ENCODE assay signal across 11 cellular contexts in the genomic region with DNA sequence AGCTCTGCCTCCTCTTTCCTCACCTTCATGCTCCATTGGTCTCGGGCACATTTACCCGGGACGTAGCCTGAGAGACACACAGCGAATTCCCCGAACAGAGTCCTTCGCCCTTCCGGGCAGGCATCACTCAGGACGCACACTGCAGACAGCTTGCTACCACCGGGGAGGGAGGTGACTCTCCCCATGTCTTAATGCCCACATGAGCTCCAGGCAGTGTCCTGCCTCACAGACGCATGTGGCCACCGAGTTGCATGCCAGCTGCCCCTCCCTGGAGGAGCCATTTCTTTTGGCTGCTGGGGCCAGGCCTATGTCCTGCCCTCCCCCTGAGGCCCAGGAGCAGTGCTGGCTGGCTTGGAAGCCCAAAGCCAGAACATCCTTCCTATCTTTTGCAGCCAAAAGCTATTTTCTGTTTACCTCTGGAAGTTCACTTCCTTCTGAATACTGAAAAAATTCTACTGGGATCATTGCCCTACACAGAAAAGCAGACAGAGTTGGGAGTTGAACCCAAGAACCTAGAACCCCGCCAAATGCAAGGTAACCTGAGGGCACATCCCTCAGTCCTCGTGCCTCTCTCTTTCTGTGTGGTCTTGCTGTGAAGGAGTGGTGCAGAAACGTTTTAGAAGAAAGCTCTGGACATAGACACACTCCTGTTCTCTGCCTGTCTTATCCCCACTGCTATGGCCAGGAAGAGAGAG.
DNase-seq lines count a peak whose midpoint lies in the region; ATAC-seq, FAIRE-seq and TF ChIP-seq lines count a peak whose summit lies in the region.
"Had no signal": no experiment of that assay in that cellular context is flagged by ENCODE, and none has a peak within 500 bp of the region (broad histone marks: within the 10 kb centered on the region; RNA-seq: fewer than 3 reads in every experiment).

No MANE protein-coding gene starts in this region.

- H3K9ac ChIP-seq in adipocyte (ENCODE audit: low read length), result peak overlapping the region; percentile 77
- H3K9ac ChIP-seq in muscle layer of colon (ENCODE audit: low read length), result no peak overlapping the region

- TF ChIP-seq POLR2A in tibial nerve (IDR thresholded peaks at IDR 0.05) (no peak), GM12891 (IDR thresholded peaks at IDR 0.05; ENCODE audit: low read depth, low read length) (no peak)

- H3K27ac ChIP-seq in muscle layer of colon (ENCODE audit: low read depth, low read length) (peak overlapping the region; percentile 66), tibial nerve (peak overlapping the region in 3 of 4 donors; percentile 70 to 86 (median 86))

- ATAC-seq in HG03135 (IDR thresholded peaks at IDR 0.05; ENCODE audit: unreplicated experiment), result no peak
- ATAC-seq: T-cell had no signal

- FAIRE-seq in GM12891 (lab: Jason Lieb, UNC), result no peak

- H3K4me1 Mint-ChIP-seq in HFFc6 (ENCODE audit: low read depth), result peaks cover 39% of the 10 kb centered on the region

- H3K27me3 ChIP-seq in adipocyte (replicated peaks; ENCODE audit: control insufficient read depth, insufficient read depth, low read length) (no peaks in the 10 kb centered on the region), muscle layer of colon (ENCODE audit: control insufficient read depth in 1 of 2, insufficient read depth in 2 of 2, low read length in 2 of 2) (no peaks in the 10 kb centered on the region), tibial nerve (no peaks in the 10 kb centered on the region)

- no peak for DNase-seq in adipocyte (ENCODE audit: low read depth)
- DNase-seq in fibroblast of the aortic adventitia (ENCODE audit: low read depth), result peak; percentile 56
- DNase-seq in tibial nerve (ENCODE audit: low spot score in 2 of 2), result peak in 1 of 2 donors; percentile 40
- DNase-seq in HFFc6, result no peak
- DNase-seq in GM12891 (ENCODE audit: insufficient read length, low spot score), result no peak
- DNase-seq: activated T-cell treated with anti-CD3 and anti-CD28 coated beads for 4 hours; effector memory CD4-positive, alpha-beta T cell; NCI-H345; T-cell had no signal

- no peak overlapping the region for H3K4me3 Mint-ChIP-seq in HFFc6
- H3K4me3 Mint-ChIP-seq: T-cell had no signal

- H3K36me3 ChIP-seq in adipocyte (ENCODE audit: control insufficient read depth, insufficient read depth, low read length, severe bottlenecking), result no peaks in the 10 kb centered on the region
- H3K36me3 ChIP-seq in muscle layer of colon (ENCODE audit: insufficient read depth, low read length), result no peaks in the 10 kb centered on the region
- H3K36me3 ChIP-seq in tibial nerve, result no peaks in the 10 kb centered on the region

- 63 to 72% methylated on average over 14 of the region's 14 CpGs for WGBS in tibial nerve, 2 donors

- H3K9me3 ChIP-seq in adipocyte (ENCODE audit: control insufficient read depth, low read length) (no peaks in the 10 kb centered on the region), muscle layer of colon (ENCODE audit: low read length) (no peaks in the 10 kb centered on the region), tibial nerve (peaks cover 0 to 3% (median 0%) of the 10 kb centered on the region in 4 donors)

- no peak overlapping the region for H3K4me3 ChIP-seq in adipocyte (ENCODE audit: low read length)
- no peak overlapping the region for H3K4me3 ChIP-seq in fibroblast of the aortic adventitia (ENCODE audit: low read depth, low read length)
- H3K4me3 ChIP-seq in muscle layer of colon (ENCODE audit: low read depth in 1 of 2, low read length in 2 of 2), result no peak overlapping the region
- no peak overlapping the region for H3K4me3 ChIP-seq in tibial nerve

- no peak overlapping the region for H3K27ac Mint-ChIP-seq in HFFc6
- H3K27ac Mint-ChIP-seq: T-cell had no signal

- H3K9me3 Mint-ChIP-seq in HFFc6, result no peaks in the 10 kb centered on the region
- H3K9me3 Mint-ChIP-seq: T-cell had no signal

- no peaks in the 10 kb centered on the region; the same call in 1 of the 2 replicates for H3K27me3 Mint-ChIP-seq in HFFc6 (ENCODE audit: insufficient read depth)
- H3K27me3 Mint-ChIP-seq: T-cell had no signal

- H3K36me3 Mint-ChIP-seq in HFFc6 (ENCODE audit: low read depth), result peaks cover 5% of the 10 kb centered on the region; the same call in 1 of the 2 replicates
- H3K36me3 Mint-ChIP-seq: T-cell had no signal

- H3K4me1 ChIP-seq in adipocyte (ENCODE audit: control insufficient read depth, insufficient read depth, low read length) (peaks cover 53% of the 10 kb centered on the region), muscle layer of colon (ENCODE audit: insufficient read depth, low read length) (peaks cover 38% of the 10 kb centered on the region), tibial nerve (peaks cover 0 to 66% (median 21%) of the 10 kb centered on the region in 4 donors)

- peak in 1 of 2 donors; percentile 77 for TF ChIP-seq EP300 in tibial nerve (IDR thresholded peaks at IDR 0.05)

- no peak for TF ChIP-seq CTCF in fibroblast of the aortic adventitia (IDR thresholded peaks at IDR 0.05; ENCODE audit: insufficient read depth, low read length)
- no peak for TF ChIP-seq CTCF in tibial nerve (IDR thresholded peaks at IDR 0.05)
- no peak for TF ChIP-seq CTCF in HFFc6 (IDR thresholded peaks at IDR 0.05)

TF ChIP-seq in GM12891, 5 proteins besides CTCF, POLR2A, EP300 and RAD21:
- no peak for TF ChIP-seq SPI1 (IDR thresholded peaks at IDR 0.05; ENCODE audit: low read depth, low read length)
